1 cellular context compared by ENCODE assay signal in genomic region chr9:71754151-71754550, GRCh38.
TF ChIP-seq lines count a peak whose summit lies in the region.

No MANE protein-coding gene starts in this region.

TF ChIP-seq in HepG2, 621 proteins besides CTCF, POLR2A, EP300 and RAD21 (continued from another document):
- peak; percentile 77 for TF ChIP-seq MNT (IDR thresholded peaks at IDR 0.05)
